In genomic region chr7:157278791-157279678, GRCh38 we compare ENCODE assay signal across 8 cellular contexts. TPM values are rescaled to one million over a fixed set of nuclear protein-coding genes. Genes with fewer than 3 reads are reported as not detected.
DNase-seq lines count a peak whose midpoint lies in the region; ATAC-seq and TF ChIP-seq lines count a peak whose summit lies in the region.

No MANE protein-coding gene starts in this region.

- intact Hi-C loops in colonic mucosa (cut with DNase I), result loop anchor here (10.0 kb wide), 1 partner anchor 56 kb away; the partner anchor contains the start of gene DNAJB6
- intact Hi-C loops in activated CD8-positive, alpha-beta T cell treated with anti-CD3 and anti-CD28 coated beads for 36 hours (cut with micrococcal nuclease), result no loop called here

- H3K4me1 Mint-ChIP-seq in glutamatergic neuron (ENCODE audit: low read depth, unreplicated experiment), result peaks cover 2% of the 10 kb centered on the region
- peaks cover 15% of the 10 kb centered on the region for H3K4me1 Mint-ChIP-seq in activated CD8-positive, alpha-beta T cell treated with anti-CD3 and anti-CD28 coated beads for 36 hours (ENCODE audit: low read depth)

- H3K4me1 ChIP-seq in colonic mucosa, result peaks cover 5% of the 10 kb centered on the region
- peaks cover 16 to 30% of the 10 kb centered on the region in 2 donors for H3K4me1 ChIP-seq in mucosa of rectum (ENCODE audit: control insufficient read depth in 2 of 2, insufficient read depth in 2 of 2, low read length in 2 of 2)

- peaks cover 4% of the 10 kb centered on the region for H3K36me3 Mint-ChIP-seq in glutamatergic neuron (ENCODE audit: unreplicated experiment)
- no peaks in the 10 kb centered on the region for H3K36me3 Mint-ChIP-seq in activated CD8-positive, alpha-beta T cell treated with anti-CD3 and anti-CD28 coated beads for 36 hours (ENCODE audit: low read depth)

- CTCF ChIA-PET in BJ (lab: Yijun Ruan, JAX), result no interaction called here
- CTCF ChIA-PET in activated CD8-positive, alpha-beta T cell treated with anti-CD3 and anti-CD28 coated beads for 36 hours (lab: Charles Lee), result no interaction called here

- no peak overlapping the region for H3K27ac Mint-ChIP-seq in glutamatergic neuron (ENCODE audit: unreplicated experiment)
- H3K27ac Mint-ChIP-seq in activated CD8-positive, alpha-beta T cell treated with anti-CD3 and anti-CD28 coated beads for 36 hours, result no peak overlapping the region

- peak overlapping the region; percentile 54 to 92 for H3K9ac ChIP-seq in colonic mucosa (ENCODE audit: low read depth in 2 of 2, low read length in 2 of 2)
- H3K9ac ChIP-seq in mucosa of rectum (ENCODE audit: low read depth in 1 of 2, low read length in 2 of 2), result peak overlapping the region; percentile 80 to 88

- H3K9me3 Mint-ChIP-seq in glutamatergic neuron (ENCODE audit: unreplicated experiment), result peaks cover 12% of the 10 kb centered on the region
- H3K9me3 Mint-ChIP-seq in activated CD8-positive, alpha-beta T cell treated with anti-CD3 and anti-CD28 coated beads for 36 hours, result no peaks in the 10 kb centered on the region

- no peak for TF ChIP-seq CTCF in BJ (IDR thresholded peaks at IDR 0.05; ENCODE audit: insufficient read depth, low read depth, low read length)
- TF ChIP-seq CTCF in colonic mucosa (IDR thresholded peaks at IDR 0.05), result no peak
- TF ChIP-seq CTCF in glutamatergic neuron (IDR thresholded peaks at IDR 0.05; ENCODE audit: partially characterized antibody, unreplicated experiment), result no peak
- no peak for TF ChIP-seq CTCF in activated CD8-positive, alpha-beta T cell treated with anti-CD3 and anti-CD28 coated beads for 36 hours (IDR thresholded peaks at IDR 0.05)

- no peaks in the 10 kb centered on the region for H3K27me3 Mint-ChIP-seq in glutamatergic neuron (ENCODE audit: unreplicated experiment)
- peaks cover 10% of the 10 kb centered on the region for H3K27me3 Mint-ChIP-seq in activated CD8-positive, alpha-beta T cell treated with anti-CD3 and anti-CD28 coated beads for 36 hours

- H3K36me3 ChIP-seq in BJ (ENCODE audit: control insufficient read depth, insufficient read depth, low read length) (no peaks in the 10 kb centered on the region), H7 (replicated peaks; ENCODE audit: control insufficient read depth, insufficient read depth, low read length) (no peaks in the 10 kb centered on the region), colonic mucosa (no peaks in the 10 kb centered on the region), mucosa of rectum (ENCODE audit: control insufficient read depth in 2 of 2, insufficient read depth in 2 of 2, low read length in 2 of 2) (no peaks in the 10 kb centered on the region)

- POLR2A ChIA-PET in BJ (lab: Charles Lee), result no interaction called here
- POLR2A ChIA-PET in activated CD8-positive, alpha-beta T cell treated with anti-CD3 and anti-CD28 coated beads for 36 hours (lab: Charles Lee), result no interaction called here

- DNase-seq in BJ (ENCODE audit: low read depth) (no peak), H7 (peak; percentile 81), colonic mucosa (peak; percentile 76), NCI-H1105 treated with DMSO at 0.1 percent for 48 hours (lab: John Stamatoyannopoulos, UW) (no peak), glutamatergic neuron (no peak)
- DNase-seq in activated CD8-positive, alpha-beta memory T cell treated with anti-CD3 and anti-CD28 coated beads, Interleukin-2, amount 50 U/mL, for 4 hours, result no peak
- no peak for DNase-seq in activated CD8-positive, alpha-beta T cell treated with anti-CD3 and anti-CD28 coated beads for 36 hours

- no peaks in the 10 kb centered on the region for H3K27me3 ChIP-seq in BJ (ENCODE audit: control insufficient read depth, insufficient read depth, low read length)
- no peaks in the 10 kb centered on the region for H3K27me3 ChIP-seq in H7 (ENCODE audit: control insufficient read depth, insufficient read depth, low read length)
- H3K27me3 ChIP-seq in colonic mucosa, result no peaks in the 10 kb centered on the region
- no peaks in the 10 kb centered on the region for H3K27me3 ChIP-seq in mucosa of rectum (ENCODE audit: control insufficient read depth in 2 of 2, insufficient read depth in 2 of 2, low read length in 2 of 2)

- ATAC-seq in activated CD8-positive, alpha-beta T cell treated with anti-CD3 and anti-CD28 coated beads for 36 hours, result no peak

- H3K4me3 ChIP-seq in BJ (ENCODE audit: low read depth, low read length), result peak overlapping the region; percentile 26
- H3K4me3 ChIP-seq in H7 (ENCODE audit: insufficient read depth, low read depth, low read length), result no peak overlapping the region
- peak overlapping the region; percentile 69 for H3K4me3 ChIP-seq in colonic mucosa
- peak overlapping the region; percentile 61 to 71 for H3K4me3 ChIP-seq in mucosa of rectum (ENCODE audit: low read length in 2 of 2)

- H3K27ac ChIP-seq in colonic mucosa (peak overlapping the region; percentile 49), mucosa of rectum (ENCODE audit: low read depth in 2 of 2, low read length in 2 of 2) (peak overlapping the region; percentile 63 to 72)

- H3K9me3 ChIP-seq in colonic mucosa (no peaks in the 10 kb centered on the region), mucosa of rectum (ENCODE audit: control insufficient read depth in 2 of 2, low read length in 2 of 2) (no peaks in the 10 kb centered on the region)

- H3K4me3 Mint-ChIP-seq in glutamatergic neuron (ENCODE audit: unreplicated experiment), result no peak overlapping the region
- no peak overlapping the region for H3K4me3 Mint-ChIP-seq in activated CD8-positive, alpha-beta T cell treated with anti-CD3 and anti-CD28 coated beads for 36 hours

RNA-seq across cellular contexts. Expression of gene DNAJB6, which starts 57.8 kb away (rescaled TPM):
- 105 and 126 TPM in 2 replicates for polyA plus RNA-seq in BJ (2011; rRNA removed)
- 31.2 and 36.2 TPM in 2 replicates for polyA minus RNA-seq in BJ (2011; rRNA and poly(A)+ RNA removed)
- 206 and 230 TPM in 2 replicates for total RNA-seq in H7 (2014; rRNA removed; shearing (Covaris generic))
- total RNA-seq in colonic mucosa (10 to 100 TPM; 78.0 to 81.8 TPM), glutamatergic neuron (ENCODE audit: unreplicated experiment) (120 TPM)
- 10 to 100 TPM; 67.8 to 80.6 TPM for total RNA-seq in activated CD8-positive, alpha-beta T cell treated with anti-CD3 and anti-CD28 coated beads for 36 hours

Comparison
In these comparisons a context has a peak if more than half of its experiments do, and no peak if none do; other contexts are left out.
1. DNase-seq: peak in H7 (single experiment) and colonic mucosa (single experiment); none in BJ (single experiment), activated CD8-positive, alpha-beta memory T cell treated with anti-CD3 and anti-CD28 coated beads, Interleukin-2, amount 50 U/mL, for 4 hours (single experiment), NCI-H1105 treated with DMSO at 0.1 percent for 48 hours (single experiment), glutamatergic neuron (single experiment) and activated CD8-positive, alpha-beta T cell treated with anti-CD3 and anti-CD28 coated beads for 36 hours (single experiment).